ENCODE assay signal across 8 cellular contexts in the genomic region with DNA sequence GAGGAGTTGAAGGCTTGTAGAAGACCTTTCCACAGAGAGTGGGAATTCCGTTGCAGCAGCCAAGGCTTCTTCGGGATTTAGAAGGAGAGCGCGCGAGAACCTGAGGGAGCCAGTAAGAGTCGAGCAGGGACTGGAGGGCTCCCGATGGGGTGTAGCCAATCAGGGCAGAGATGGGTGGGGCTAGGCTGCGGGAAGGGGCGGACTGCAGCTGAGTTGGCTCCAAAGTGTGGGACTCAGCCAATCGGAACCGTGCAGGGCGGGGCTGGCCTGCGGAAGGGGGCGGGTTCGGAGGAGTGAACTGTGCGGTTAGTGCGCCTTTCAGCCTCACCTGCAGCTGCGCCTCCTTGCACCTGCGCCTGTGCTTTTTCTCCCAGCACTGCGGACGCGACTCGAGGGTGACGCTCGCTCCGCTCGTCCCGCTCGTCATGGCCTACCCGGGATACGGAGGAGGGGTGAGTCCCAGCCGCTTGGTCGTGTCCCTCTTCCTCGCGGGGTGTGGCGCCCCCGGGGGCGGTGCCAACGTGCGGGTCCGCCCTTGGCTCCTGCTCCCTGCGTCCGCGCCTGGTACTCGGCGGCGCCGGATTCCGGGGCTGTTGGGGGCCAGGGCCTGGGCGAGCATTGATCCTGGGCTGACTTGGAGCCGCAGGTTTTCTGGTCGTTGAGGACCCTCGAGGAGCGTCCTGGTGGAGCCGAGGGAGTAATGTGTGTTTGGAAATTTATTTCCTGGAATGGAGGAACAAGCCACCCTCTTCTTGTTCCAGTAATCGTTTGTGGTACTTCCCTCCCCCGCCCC. TPM values are rescaled to one million over a fixed set of nuclear protein-coding genes. Genes with fewer than 3 reads are reported as not detected.
DNase-seq lines count a peak whose midpoint lies in the region; ATAC-seq, FAIRE-seq and TF ChIP-seq lines count a peak whose summit lies in the region.

A gene with protein sequence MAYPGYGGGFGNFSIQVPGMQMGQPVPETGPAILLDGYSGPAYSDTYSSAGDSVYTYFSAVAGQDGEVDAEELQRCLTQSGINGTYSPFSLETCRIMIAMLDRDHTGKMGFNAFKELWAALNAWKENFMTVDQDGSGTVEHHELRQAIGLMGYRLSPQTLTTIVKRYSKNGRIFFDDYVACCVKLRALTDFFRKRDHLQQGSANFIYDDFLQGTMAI (plus strand): TSS at position 309 of the 793 bp plus-strand sequence. CDS start 117 bp downstream, at position 426.

- H3K9ac ChIP-seq in iPS-20b (ENCODE audit: low read depth, low read length) (peak within 1 kb of the TSS; percentile 91), skeletal muscle tissue (ENCODE audit: low read depth in 1 of 3, low read length in 3 of 3) (peak within 1 kb of the TSS; percentile 66 to 79 (median 77))

- peaks cover 9% of the 10 kb centered on the region for H3K4me1 Mint-ChIP-seq in WTC11

- FAIRE-seq in bronchial epithelial cell (lab: Jason Lieb, UNC) = peak; percentile 92

- H3K27ac Mint-ChIP-seq in WTC11 = peak within 1 kb of the TSS; percentile 97

- no peak for TF ChIP-seq CTCF in WTC11 (IDR thresholded peaks at IDR 0.05)
- TF ChIP-seq CTCF in bronchial epithelial cell (IDR thresholded peaks at IDR 0.05; ENCODE audit: insufficient read depth, low read length, severe bottlenecking) = peak; percentile 11

- ATAC-seq in GM18861 (IDR thresholded peaks at IDR 0.05; ENCODE audit: unreplicated experiment) (peak; percentile 97), HG03095 (IDR thresholded peaks at IDR 0.05; ENCODE audit: unreplicated experiment) (peak; percentile 98), WTC11 (peak; percentile 100)

- H3K4me3 ChIP-seq in bronchial epithelial cell (ENCODE audit: low read depth, low read length) (peak within 1 kb of the TSS; percentile 81), iPS-20b (ENCODE audit: low read length) (peak within 1 kb of the TSS; percentile 99), skeletal muscle tissue (ENCODE audit: low read length in 3 of 3) (peak within 1 kb of the TSS; percentile 87 to 97 (median 96))

- POLR2A ChIA-PET in WTC11 (lab: Charles Lee) = interaction anchor here (0.8 to 1.0 kb wide), 2 partner anchors 11 to 18 kb away, joined by 3 read pairs; no protein-coding TSS in a partner anchor

- no peaks in the 10 kb centered on the region; the same call in 1 of the 2 replicates for H3K4me1 ChIP-seq in iPS-20b (ENCODE audit: insufficient read depth, low read length)
- peaks cover 0 to 7% (median 5%) of the 10 kb centered on the region in 3 donors for H3K4me1 ChIP-seq in skeletal muscle tissue (ENCODE audit: control insufficient read depth in 3 of 3, insufficient read depth in 3 of 3, low read length in 3 of 3)

- H3K36me3 ChIP-seq in bronchial epithelial cell (ENCODE audit: control insufficient read depth, insufficient read depth, low read length) = no peaks in the 10 kb centered on the region
- H3K36me3 ChIP-seq in iPS-20b (ENCODE audit: insufficient read depth, low read depth, low read length) = peaks cover 4% of the 10 kb centered on the region; the same call in 1 of the 2 replicates
- no peaks in the 10 kb centered on the region for H3K36me3 ChIP-seq in skeletal muscle tissue (ENCODE audit: control insufficient read depth in 3 of 3, insufficient read depth in 3 of 3, low read length in 3 of 3)

- H3K27ac ChIP-seq in iPS-20b (ENCODE audit: low read length) (peak within 1 kb of the TSS; percentile 14), skeletal muscle tissue (ENCODE audit: low read depth, low read length) (peak within 1 kb of the TSS; percentile 31)

- peaks cover 19% of the 10 kb centered on the region for H3K27me3 Mint-ChIP-seq in WTC11 (ENCODE audit: low read depth)

- H3K36me3 Mint-ChIP-seq in WTC11 = no peaks in the 10 kb centered on the region

- H3K9me3 ChIP-seq in iPS-20b (ENCODE audit: insufficient read depth, low read depth, low read length) = no peaks in the 10 kb centered on the region
- H3K9me3 ChIP-seq in skeletal muscle tissue (ENCODE audit: control insufficient read depth in 3 of 3, low read length in 3 of 3) = no peaks in the 10 kb centered on the region

- no peaks in the 10 kb centered on the region for H3K27me3 ChIP-seq in bronchial epithelial cell (ENCODE audit: control insufficient read depth, insufficient read depth, low read length)
- H3K27me3 ChIP-seq in iPS-20b (ENCODE audit: insufficient read depth, low read length) = peaks cover 22% of the 10 kb centered on the region
- H3K27me3 ChIP-seq in skeletal muscle tissue (ENCODE audit: control insufficient read depth in 3 of 3, insufficient read depth in 3 of 3, low read length in 3 of 3) = no peaks in the 10 kb centered on the region

- DNase-seq in A172 (ENCODE audit: low spot score) (peak; percentile 98), NCI-H2196 treated with DMSO at 0.1 percent for 48 hours (lab: John Stamatoyannopoulos, UW; ENCODE audit: unreplicated experiment) (peak; percentile 98), WTC11 (ENCODE audit: low spot score) (peak; percentile 99), bronchial epithelial cell (ENCODE audit: low read depth) (peak; percentile 93)

- CTCF ChIA-PET in WTC11 (lab: Charles Lee) = interaction anchor here (1.1 kb wide), 1 partner anchor 9 kb away, joined by 12 read pairs; no protein-coding TSS in a partner anchor

- no peaks in the 10 kb centered on the region for H3K9me3 Mint-ChIP-seq in WTC11

- peak within 1 kb of the TSS; percentile 97 for H3K4me3 Mint-ChIP-seq in WTC11

TF ChIP-seq in WTC11, 78 proteins besides CTCF, POLR2A, EP300 and RAD21 (continues in another document):
- TF ChIP-seq PRRX2 (CRISPR knock-in tag; IDR thresholded peaks at IDR 0.05) = no peak
- no peak for TF ChIP-seq ATF1 (CRISPR knock-in tag; IDR thresholded peaks at IDR 0.05)
- no peak for TF ChIP-seq ZNF263 (CRISPR knock-in tag; IDR thresholded peaks at IDR 0.05; ENCODE audit: low read depth)
- TF ChIP-seq NFE2L1 (CRISPR knock-in tag; IDR thresholded peaks at IDR 0.05) = 0 out of 2 replicates have a peak, but pooled peaks have one; percentile 21
- TF ChIP-seq, protein P1, sequence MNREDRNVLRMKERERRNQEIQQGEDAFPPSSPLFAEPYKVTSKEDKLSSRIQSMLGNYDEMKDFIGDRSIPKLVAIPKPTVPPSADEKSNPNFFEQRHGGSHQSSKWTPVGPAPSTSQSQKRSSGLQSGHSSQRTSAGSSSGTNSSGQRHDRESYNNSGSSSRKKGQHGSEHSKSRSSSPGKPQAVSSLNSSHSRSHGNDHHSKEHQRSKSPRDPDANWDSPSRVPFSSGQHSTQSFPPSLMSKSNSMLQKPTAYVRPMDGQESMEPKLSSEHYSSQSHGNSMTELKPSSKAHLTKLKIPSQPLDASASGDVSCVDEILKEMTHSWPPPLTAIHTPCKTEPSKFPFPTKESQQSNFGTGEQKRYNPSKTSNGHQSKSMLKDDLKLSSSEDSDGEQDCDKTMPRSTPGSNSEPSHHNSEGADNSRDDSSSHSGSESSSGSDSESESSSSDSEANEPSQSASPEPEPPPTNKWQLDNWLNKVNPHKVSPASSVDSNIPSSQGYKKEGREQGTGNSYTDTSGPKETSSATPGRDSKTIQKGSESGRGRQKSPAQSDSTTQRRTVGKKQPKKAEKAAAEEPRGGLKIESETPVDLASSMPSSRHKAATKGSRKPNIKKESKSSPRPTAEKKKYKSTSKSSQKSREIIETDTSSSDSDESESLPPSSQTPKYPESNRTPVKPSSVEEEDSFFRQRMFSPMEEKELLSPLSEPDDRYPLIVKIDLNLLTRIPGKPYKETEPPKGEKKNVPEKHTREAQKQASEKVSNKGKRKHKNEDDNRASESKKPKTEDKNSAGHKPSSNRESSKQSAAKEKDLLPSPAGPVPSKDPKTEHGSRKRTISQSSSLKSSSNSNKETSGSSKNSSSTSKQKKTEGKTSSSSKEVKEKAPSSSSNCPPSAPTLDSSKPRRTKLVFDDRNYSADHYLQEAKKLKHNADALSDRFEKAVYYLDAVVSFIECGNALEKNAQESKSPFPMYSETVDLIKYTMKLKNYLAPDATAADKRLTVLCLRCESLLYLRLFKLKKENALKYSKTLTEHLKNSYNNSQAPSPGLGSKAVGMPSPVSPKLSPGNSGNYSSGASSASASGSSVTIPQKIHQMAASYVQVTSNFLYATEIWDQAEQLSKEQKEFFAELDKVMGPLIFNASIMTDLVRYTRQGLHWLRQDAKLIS (CRISPR knock-in tag; IDR thresholded peaks at IDR 0.05; ENCODE audit: borderline replicate concordance) = 0 out of 2 replicates have a peak, but pooled peaks have one; percentile 9
- TF ChIP-seq ZNF232 (CRISPR knock-in tag; IDR thresholded peaks at IDR 0.05) = 0 out of 2 replicates have a peak, but pooled peaks have one; percentile 42
- TF ChIP-seq FOXK1 (CRISPR knock-in tag; IDR thresholded peaks at IDR 0.05) = 0 out of 2 replicates have a peak, but pooled peaks have one; percentile 27
- TF ChIP-seq ZNF219 (CRISPR knock-in tag; IDR thresholded peaks at IDR 0.05; ENCODE audit: borderline replicate concordance) = no peak
- TF ChIP-seq, protein P2, sequence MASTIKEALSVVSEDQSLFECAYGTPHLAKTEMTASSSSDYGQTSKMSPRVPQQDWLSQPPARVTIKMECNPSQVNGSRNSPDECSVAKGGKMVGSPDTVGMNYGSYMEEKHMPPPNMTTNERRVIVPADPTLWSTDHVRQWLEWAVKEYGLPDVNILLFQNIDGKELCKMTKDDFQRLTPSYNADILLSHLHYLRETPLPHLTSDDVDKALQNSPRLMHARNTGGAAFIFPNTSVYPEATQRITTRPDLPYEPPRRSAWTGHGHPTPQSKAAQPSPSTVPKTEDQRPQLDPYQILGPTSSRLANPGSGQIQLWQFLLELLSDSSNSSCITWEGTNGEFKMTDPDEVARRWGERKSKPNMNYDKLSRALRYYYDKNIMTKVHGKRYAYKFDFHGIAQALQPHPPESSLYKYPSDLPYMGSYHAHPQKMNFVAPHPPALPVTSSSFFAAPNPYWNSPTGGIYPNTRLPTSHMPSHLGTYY (CRISPR knock-in tag; IDR thresholded peaks at IDR 0.05) = no peak
- TF ChIP-seq CBFB (CRISPR knock-in tag; IDR thresholded peaks at IDR 0.05; ENCODE audit: low read depth) = no peak
- TF ChIP-seq EMX1 (CRISPR knock-in tag; IDR thresholded peaks at IDR 0.05) = no peak
- TF ChIP-seq IRF2 (CRISPR knock-in tag; IDR thresholded peaks at IDR 0.05; ENCODE audit: borderline replicate concordance, low read depth) = no peak
- no peak for TF ChIP-seq OVOL2 (CRISPR knock-in tag; IDR thresholded peaks at IDR 0.05; ENCODE audit: borderline replicate concordance)

RNA-seq across cellular contexts. Expression of the gene that starts here (rescaled TPM):
- total RNA-seq in A172 (2014; rRNA removed; shearing (Covaris generic)) = 27.7 and 36.8 TPM in 2 replicates
- total RNA-seq in WTC11 (2021) (42.1 to 46.2 TPM (median 44.5 TPM) in 3 replicates), bronchial epithelial cell (8.7 TPM in 2 replicates), skeletal muscle tissue (20.4 TPM)

Comparison
In these comparisons a context has a peak if more than half of its experiments do, and no peak if none do; other contexts are left out.
1. Peak in every context shown above with its lines: DNase-seq, ATAC-seq, H3K4me3 ChIP-seq and H3K27ac ChIP-seq.